In the genomic region with DNA sequence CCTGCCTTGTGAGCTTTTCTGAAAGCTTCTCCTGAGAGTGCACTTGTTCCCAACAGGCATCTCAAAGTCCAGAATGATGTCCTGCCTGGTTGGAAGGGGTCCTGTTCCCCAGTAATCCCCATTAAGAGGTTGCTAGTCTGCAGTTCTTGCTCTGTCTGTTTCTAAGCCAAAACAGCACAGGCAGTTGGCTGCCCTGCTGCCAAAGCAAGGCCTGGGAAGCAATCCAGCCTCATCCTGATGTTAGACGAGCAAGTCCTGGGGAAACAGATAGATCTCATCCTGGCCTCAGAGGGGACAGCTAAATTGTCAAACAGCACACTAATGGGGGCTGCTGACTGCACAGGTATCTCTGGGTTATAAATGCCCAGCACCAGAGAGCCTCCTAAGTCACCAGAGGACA, we compare ENCODE assay signal across 28 cellular contexts.
"Had no signal": no experiment of that assay in that cellular context is flagged by ENCODE, and none has a peak within 500 bp of the region (broad histone marks: within the 10 kb centered on the region; RNA-seq: fewer than 3 reads in every experiment).

No MANE protein-coding gene starts in this region.

- H3K9me3 ChIP-seq: adrenal gland, body of pancreas, Peyer's patch had no signal

- H3K4me3 ChIP-seq: adrenal gland, body of pancreas, Peyer's patch had no signal

- H3K27ac ChIP-seq: adrenal gland, body of pancreas, Peyer's patch, VCaP had no signal

- H3K36me3 Mint-ChIP-seq: activated naive CD4-positive, alpha-beta T cell treated with anti-CD3 and anti-CD28 coated beads, Interleukin-2, amount 50 U/mL, for 72 hours; T-cell had no signal

- H3K27me3 Mint-ChIP-seq: activated T-cell treated with anti-CD3 and anti-CD28 coated beads, Interleukin-2, amount 50 U/mL, for 24 hours had no signal

- H3K9me3 Mint-ChIP-seq: activated naive CD4-positive, alpha-beta T cell treated with anti-CD3 and anti-CD28 coated beads for 36 hours; activated T-cell treated with anti-CD3 and anti-CD28 coated beads, Interleukin-2, amount 50 U/mL, for 24 hours; T-cell had no signal

- H3K4me3 Mint-ChIP-seq: activated CD8-positive, alpha-beta T cell treated with anti-CD3 and anti-CD28 coated beads, Interleukin-2, amount 10 ng/mL, durations not matched to agents 7 days and 5 days; activated naive CD4-positive, alpha-beta T cell treated with anti-CD3 and anti-CD28 coated beads for 36 hours; activated T-cell treated with anti-CD3 and anti-CD28 coated beads, Interleukin-2, amount 50 U/mL, for 24 hours; T-cell had no signal

- H3K27ac Mint-ChIP-seq: activated CD8-positive, alpha-beta T cell treated with anti-CD3 and anti-CD28 coated beads, Interleukin-2, amount 10 ng/mL, durations not matched to agents 7 days and 5 days; activated naive CD4-positive, alpha-beta T cell treated with anti-CD3 and anti-CD28 coated beads for 36 hours; activated naive CD4-positive, alpha-beta T cell treated with anti-CD3 and anti-CD28 coated beads, Interleukin-2, amount 50 U/mL, for 72 hours; activated T-cell treated with anti-CD3 and anti-CD28 coated beads, Interleukin-2, amount 50 U/mL, for 24 hours; T-cell had no signal

- H3K4me1 ChIP-seq: adrenal gland, body of pancreas, Peyer's patch had no signal

- H3K36me3 ChIP-seq: adrenal gland, Peyer's patch had no signal

- H3K4me1 Mint-ChIP-seq: T-cell had no signal

- DNase-seq: activated CD4-positive, alpha-beta T cell treated with anti-CD3 and anti-CD28 coated beads for 1 hour; activated CD4-positive, alpha-beta T cell treated with anti-CD3 and anti-CD28 coated beads for 48 hours; activated CD4-positive, alpha-beta T cell treated with anti-CD3 and anti-CD28 coated beads, Interleukin-2, amount 50 U/mL, for 48 hours; activated CD4-positive, CD25-positive, alpha-beta regulatory T cell; activated CD8-positive, alpha-beta T cell treated with anti-CD3 and anti-CD28 coated beads, Interleukin-2, amount 10 ng/mL, durations not matched to agents 7 days and 5 days; activated gamma-delta T cell treated with Interleukin-2 at 50 U/mL for 16 hours; activated naive CD4-positive, alpha-beta T cell treated with anti-CD3 and anti-CD28 coated beads for 36 hours; activated T-cell treated with anti-CD3 and anti-CD28 coated beads, Interleukin-2, amount 50 U/mL, for 24 hours; adrenal gland; body of pancreas; Karpas-422; KBM-7; NCI-H1105; NCI-H1417 treated with DMSO at 0.1 percent for 48 hours; NCI-H187 treated with DMSO at 0.1 percent for 48 hours; NCI-H2081; NCI-H226; NCI-H446 treated with DMSO at 0.1 percent for 48 hours; NCI-H524; NK-92 treated with Interleukin-12 subunit alpha and Interleukin-12 subunit beta, amount 100 ng/mL, for 24 hours; PC-3; Peyer's patch; RPMI8226; SIG-M5; T-cell; T-helper 9 cell had no signal

- H3K27me3 ChIP-seq: adrenal gland, body of pancreas, Peyer's patch had no signal
